ENCODE assay signal across 1 cellular context in the genomic region with DNA sequence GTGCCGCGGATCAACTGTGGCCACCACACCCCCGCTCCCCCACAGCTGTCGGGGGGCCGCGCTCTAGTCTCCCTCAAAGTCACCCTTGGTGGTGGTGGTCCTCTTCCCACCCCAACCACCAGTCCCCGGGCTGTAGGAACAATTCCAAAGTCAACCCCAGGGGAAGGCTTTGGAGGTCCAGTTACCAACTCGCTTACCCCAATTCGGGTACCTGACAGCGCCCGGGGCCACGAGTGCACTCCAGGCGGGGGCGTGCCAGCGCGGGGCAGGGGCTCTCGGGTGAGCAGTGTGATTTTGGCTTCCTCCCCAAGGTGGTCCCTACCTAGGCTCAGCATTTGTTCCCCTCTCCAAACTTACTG.
TF ChIP-seq lines count a peak whose summit lies in the region.

No MANE protein-coding gene starts in this region.

TF ChIP-seq in GM23338, 12 proteins besides CTCF, POLR2A, EP300 and RAD21:
- TF ChIP-seq, protein P1, sequence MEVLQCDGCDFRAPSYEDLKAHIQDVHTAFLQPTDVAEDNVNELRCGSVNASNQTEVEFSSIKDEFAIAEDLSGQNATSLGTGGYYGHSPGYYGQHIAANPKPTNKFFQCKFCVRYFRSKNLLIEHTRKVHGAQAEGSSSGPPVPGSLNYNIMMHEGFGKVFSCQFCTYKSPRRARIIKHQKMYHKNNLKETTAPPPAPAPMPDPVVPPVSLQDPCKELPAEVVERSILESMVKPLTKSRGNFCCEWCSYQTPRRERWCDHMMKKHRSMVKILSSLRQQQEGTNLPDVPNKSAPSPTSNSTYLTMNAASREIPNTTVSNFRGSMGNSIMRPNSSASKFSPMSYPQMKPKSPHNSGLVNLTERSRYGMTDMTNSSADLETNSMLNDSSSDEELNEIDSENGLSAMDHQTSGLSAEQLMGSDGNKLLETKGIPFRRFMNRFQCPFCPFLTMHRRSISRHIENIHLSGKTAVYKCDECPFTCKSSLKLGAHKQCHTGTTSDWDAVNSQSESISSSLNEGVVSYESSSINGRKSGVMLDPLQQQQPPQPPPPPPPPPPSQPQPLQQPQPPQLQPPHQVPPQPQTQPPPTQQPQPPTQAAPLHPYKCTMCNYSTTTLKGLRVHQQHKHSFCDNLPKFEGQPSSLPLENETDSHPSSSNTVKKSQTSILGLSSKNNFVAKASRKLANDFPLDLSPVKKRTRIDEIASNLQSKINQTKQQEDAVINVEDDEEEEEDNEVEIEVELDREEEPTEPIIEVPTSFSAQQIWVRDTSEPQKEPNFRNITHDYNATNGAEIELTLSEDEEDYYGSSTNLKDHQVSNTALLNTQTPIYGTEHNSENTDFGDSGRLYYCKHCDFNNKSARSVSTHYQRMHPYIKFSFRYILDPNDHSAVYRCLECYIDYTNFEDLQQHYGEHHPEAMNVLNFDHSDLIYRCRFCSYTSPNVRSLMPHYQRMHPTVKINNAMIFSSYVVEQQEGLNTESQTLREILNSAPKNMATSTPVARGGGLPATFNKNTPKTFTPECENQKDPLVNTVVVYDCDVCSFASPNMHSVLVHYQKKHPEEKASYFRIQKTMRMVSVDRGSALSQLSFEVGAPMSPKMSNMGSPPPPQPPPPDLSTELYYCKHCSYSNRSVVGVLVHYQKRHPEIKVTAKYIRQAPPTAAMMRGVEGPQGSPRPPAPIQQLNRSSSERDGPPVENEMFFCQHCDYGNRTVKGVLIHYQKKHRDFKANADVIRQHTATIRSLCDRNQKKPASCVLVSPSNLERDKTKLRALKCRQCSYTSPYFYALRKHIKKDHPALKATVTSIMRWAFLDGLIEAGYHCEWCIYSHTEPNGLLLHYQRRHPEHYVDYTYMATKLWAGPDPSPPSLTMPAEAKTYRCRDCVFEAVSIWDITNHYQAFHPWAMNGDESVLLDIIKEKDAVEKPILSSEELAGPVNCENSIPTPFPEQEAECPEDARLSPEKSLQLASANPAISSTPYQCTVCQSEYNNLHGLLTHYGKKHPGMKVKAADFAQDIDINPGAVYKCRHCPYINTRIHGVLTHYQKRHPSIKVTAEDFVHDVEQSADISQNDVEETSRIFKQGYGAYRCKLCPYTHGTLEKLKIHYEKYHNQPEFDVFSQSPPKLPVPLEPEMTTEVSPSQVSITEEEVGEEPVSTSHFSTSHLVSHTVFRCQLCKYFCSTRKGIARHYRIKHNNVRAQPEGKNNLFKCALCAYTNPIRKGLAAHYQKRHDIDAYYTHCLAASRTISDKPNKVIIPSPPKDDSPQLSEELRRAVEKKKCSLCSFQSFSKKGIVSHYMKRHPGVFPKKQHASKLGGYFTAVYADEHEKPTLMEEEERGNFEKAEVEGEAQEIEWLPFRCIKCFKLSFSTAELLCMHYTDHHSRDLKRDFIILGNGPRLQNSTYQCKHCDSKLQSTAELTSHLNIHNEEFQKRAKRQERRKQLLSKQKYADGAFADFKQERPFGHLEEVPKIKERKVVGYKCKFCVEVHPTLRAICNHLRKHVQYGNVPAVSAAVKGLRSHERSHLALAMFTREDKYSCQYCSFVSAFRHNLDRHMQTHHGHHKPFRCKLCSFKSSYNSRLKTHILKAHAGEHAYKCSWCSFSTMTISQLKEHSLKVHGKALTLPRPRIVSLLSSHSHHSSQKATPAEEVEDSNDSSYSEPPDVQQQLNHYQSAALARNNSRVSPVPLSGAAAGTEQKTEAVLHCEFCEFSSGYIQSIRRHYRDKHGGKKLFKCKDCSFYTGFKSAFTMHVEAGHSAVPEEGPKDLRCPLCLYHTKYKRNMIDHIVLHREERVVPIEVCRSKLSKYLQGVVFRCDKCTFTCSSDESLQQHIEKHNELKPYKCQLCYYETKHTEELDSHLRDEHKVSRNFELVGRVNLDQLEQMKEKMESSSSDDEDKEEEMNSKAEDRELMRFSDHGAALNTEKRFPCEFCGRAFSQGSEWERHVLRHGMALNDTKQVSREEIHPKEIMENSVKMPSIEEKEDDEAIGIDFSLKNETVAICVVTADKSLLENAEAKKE (CRISPR knock-in tag; IDR thresholded peaks at IDR 0.05): no peak
- TF ChIP-seq, protein P2, sequence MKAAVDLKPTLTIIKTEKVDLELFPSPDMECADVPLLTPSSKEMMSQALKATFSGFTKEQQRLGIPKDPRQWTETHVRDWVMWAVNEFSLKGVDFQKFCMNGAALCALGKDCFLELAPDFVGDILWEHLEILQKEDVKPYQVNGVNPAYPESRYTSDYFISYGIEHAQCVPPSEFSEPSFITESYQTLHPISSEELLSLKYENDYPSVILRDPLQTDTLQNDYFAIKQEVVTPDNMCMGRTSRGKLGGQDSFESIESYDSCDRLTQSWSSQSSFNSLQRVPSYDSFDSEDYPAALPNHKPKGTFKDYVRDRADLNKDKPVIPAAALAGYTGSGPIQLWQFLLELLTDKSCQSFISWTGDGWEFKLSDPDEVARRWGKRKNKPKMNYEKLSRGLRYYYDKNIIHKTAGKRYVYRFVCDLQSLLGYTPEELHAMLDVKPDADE (IDR thresholded peaks at IDR 0.05): no peak
- no peak for TF ChIP-seq NANOG (IDR thresholded peaks at IDR 0.05; ENCODE audit: borderline replicate concordance)
- TF ChIP-seq POLR2AphosphoS5 (IDR thresholded peaks at IDR 0.05; ENCODE audit: low read depth): no peak
- no peak for TF ChIP-seq ZNF114 (CRISPR knock-in tag; IDR thresholded peaks at IDR 0.05)
- no peak for TF ChIP-seq STAT1 (IDR thresholded peaks at IDR 0.05; ENCODE audit: unreplicated experiment)
- no peak for TF ChIP-seq EZH2phosphoT487 (IDR thresholded peaks at IDR 0.05; ENCODE audit: unreplicated experiment)
- TF ChIP-seq, protein P3, sequence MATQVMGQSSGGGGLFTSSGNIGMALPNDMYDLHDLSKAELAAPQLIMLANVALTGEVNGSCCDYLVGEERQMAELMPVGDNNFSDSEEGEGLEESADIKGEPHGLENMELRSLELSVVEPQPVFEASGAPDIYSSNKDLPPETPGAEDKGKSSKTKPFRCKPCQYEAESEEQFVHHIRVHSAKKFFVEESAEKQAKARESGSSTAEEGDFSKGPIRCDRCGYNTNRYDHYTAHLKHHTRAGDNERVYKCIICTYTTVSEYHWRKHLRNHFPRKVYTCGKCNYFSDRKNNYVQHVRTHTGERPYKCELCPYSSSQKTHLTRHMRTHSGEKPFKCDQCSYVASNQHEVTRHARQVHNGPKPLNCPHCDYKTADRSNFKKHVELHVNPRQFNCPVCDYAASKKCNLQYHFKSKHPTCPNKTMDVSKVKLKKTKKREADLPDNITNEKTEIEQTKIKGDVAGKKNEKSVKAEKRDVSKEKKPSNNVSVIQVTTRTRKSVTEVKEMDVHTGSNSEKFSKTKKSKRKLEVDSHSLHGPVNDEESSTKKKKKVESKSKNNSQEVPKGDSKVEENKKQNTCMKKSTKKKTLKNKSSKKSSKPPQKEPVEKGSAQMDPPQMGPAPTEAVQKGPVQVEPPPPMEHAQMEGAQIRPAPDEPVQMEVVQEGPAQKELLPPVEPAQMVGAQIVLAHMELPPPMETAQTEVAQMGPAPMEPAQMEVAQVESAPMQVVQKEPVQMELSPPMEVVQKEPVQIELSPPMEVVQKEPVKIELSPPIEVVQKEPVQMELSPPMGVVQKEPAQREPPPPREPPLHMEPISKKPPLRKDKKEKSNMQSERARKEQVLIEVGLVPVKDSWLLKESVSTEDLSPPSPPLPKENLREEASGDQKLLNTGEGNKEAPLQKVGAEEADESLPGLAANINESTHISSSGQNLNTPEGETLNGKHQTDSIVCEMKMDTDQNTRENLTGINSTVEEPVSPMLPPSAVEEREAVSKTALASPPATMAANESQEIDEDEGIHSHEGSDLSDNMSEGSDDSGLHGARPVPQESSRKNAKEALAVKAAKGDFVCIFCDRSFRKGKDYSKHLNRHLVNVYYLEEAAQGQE (IDR thresholded peaks at IDR 0.05; ENCODE audit: unreplicated experiment): no peak
- no peak for TF ChIP-seq CREB1 (CRISPR knock-in tag; IDR thresholded peaks at IDR 0.05; ENCODE audit: low read depth)
- TF ChIP-seq EZH2 (IDR thresholded peaks at IDR 0.05; ENCODE audit: low read depth, unreplicated experiment): no peak
- no peak for TF ChIP-seq JUNB (IDR thresholded peaks at IDR 0.05; ENCODE audit: unreplicated experiment)
- TF ChIP-seq ZNF331 (CRISPR knock-in tag; IDR thresholded peaks at IDR 0.05; ENCODE audit: low read depth): no peak
